9 cellular contexts compared by ENCODE assay signal in the genomic region with DNA sequence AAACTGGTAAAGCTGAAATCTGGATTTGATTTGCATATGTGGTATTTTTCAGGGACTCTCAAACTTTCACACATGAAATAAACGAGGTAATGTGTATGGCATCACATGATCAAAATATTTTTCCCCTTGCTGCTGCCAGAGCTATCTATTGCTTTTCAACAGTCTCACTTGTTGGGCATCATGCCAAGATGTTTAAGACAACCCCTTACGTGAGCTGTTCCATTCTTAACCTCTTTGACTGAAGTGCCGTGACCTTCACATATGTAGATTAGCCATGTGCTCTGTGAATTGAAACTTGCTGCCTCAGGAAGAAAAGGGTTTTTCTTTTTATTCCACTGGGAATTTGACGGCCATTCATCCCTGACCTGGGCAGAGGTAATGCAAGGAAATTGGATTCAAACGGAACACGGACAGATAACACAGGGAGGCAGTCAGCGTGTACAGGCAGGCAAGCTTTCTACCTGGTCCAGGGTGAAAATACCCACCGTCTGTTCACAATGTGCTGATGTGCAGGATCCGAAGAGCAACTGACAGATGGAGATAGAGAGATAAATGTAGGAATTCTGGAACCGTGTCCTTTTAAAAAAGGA. TPM values are rescaled to one million over a fixed set of nuclear protein-coding genes. Genes with fewer than 3 reads are reported as not detected.
A peak's percentile ranks its signal among the peaks of the same experiment; 100 is the strongest.
DNase-seq lines count a peak whose midpoint lies in the region; ATAC-seq and TF ChIP-seq lines count a peak whose summit lies in the region.
"Had no signal": no experiment of that assay in that cellular context is flagged by ENCODE, and none has a peak within 500 bp of the region (broad histone marks: within the 10 kb centered on the region; RNA-seq: fewer than 3 reads in every experiment).

No MANE protein-coding gene starts in this region.

- H3K4me1 ChIP-seq in OCI-LY1 (ENCODE audit: insufficient read depth, low read length, severe bottlenecking) (peaks cover 100% of the 10 kb centered on the region), skeletal muscle satellite cell (ENCODE audit: control insufficient read depth, insufficient read depth, low read length) (peaks cover 19% of the 10 kb centered on the region)

- TF ChIP-seq CTCF in OCI-LY1 (IDR thresholded peaks at IDR 0.05; ENCODE audit: low read length) = no peak

- no peaks in the 10 kb centered on the region for H3K9me2 ChIP-seq in OCI-LY1 (ENCODE audit: low read depth, low read length)

- H3K27me3 ChIP-seq in OCI-LY1 (ENCODE audit: insufficient read depth, low read length) = no peaks in the 10 kb centered on the region
- H3K27me3 ChIP-seq in skeletal muscle satellite cell (ENCODE audit: control insufficient read depth, insufficient read depth, low read length) = no peaks in the 10 kb centered on the region

- H4K20me1 ChIP-seq in OCI-LY1 (ENCODE audit: insufficient read depth, low read length) = 0 out of 2 replicates have a peak, but pooled peaks cover 3% of the 10 kb centered on the region

- H3K27ac ChIP-seq in OCI-LY1 (ENCODE audit: low read depth, low read length, poor library complexity, severe bottlenecking) = peak overlapping the region; percentile 66
- H3K27ac ChIP-seq: HL-60 had no signal

- H3K9ac ChIP-seq in OCI-LY1 (ENCODE audit: low read length) = peak overlapping the region; percentile 29; the same call in 1 of the 2 replicates
- no peak overlapping the region for H3K9ac ChIP-seq in skeletal muscle satellite cell (ENCODE audit: low read depth, low read length)

- DNase-seq in D341Med (ENCODE audit: low spot score) (peak; percentile 46), T1000 (lab: John Stamatoyannopoulos, UW) (no peak)

- H3K4me2 ChIP-seq in OCI-LY1 (ENCODE audit: low read length) (peak overlapping the region; percentile 56), skeletal muscle satellite cell (ENCODE audit: low read length) (peak overlapping the region; percentile 59)

- H3K36me3 ChIP-seq in OCI-LY1 (ENCODE audit: insufficient read depth, low read length) = peaks cover 4% of the 10 kb centered on the region; the same call in 1 of the 2 replicates
- H3K36me3 ChIP-seq in skeletal muscle satellite cell (ENCODE audit: insufficient read depth, low read length) = no peaks in the 10 kb centered on the region

- peaks cover 99% of the 10 kb centered on the region for H3K79me2 ChIP-seq in OCI-LY1 (ENCODE audit: insufficient read depth, low read length)

- no peaks in the 10 kb centered on the region for H3F3A ChIP-seq in OCI-LY1 (ENCODE audit: insufficient read depth, low read length)

- H2AFZ ChIP-seq in OCI-LY1 (ENCODE audit: low read length) = no peak overlapping the region

- H3K9me3 ChIP-seq in OCI-LY1 (ENCODE audit: low read length) (no peaks in the 10 kb centered on the region), skeletal muscle satellite cell (replicated peaks; ENCODE audit: low read length) (no peaks in the 10 kb centered on the region)

- ATAC-seq in GM19351 (IDR thresholded peaks at IDR 0.05; ENCODE audit: unreplicated experiment) = peak; percentile 64
- peak; percentile 78 for ATAC-seq in HG03442 (IDR thresholded peaks at IDR 0.05; ENCODE audit: unreplicated experiment)
- ATAC-seq in esophagus mucosa = peak; percentile 65
- ATAC-seq in HG03457 (IDR thresholded peaks at IDR 0.05; ENCODE audit: unreplicated experiment) = no peak

- peak overlapping the region; percentile 42 for H3K4me3 ChIP-seq in OCI-LY1 (ENCODE audit: low read depth, low read length, poor library complexity, severe bottlenecking)
- H3K4me3 ChIP-seq in skeletal muscle satellite cell (ENCODE audit: low read length) = no peak overlapping the region

RNA-seq across cellular contexts. Expression of gene ARID1B, which starts 14.2 kb away (rescaled TPM):
- total RNA-seq in esophagus mucosa = 45.7 TPM
- 23.2 and 28.6 TPM in 2 replicates for total RNA-seq in skeletal muscle satellite cell (2012; rRNA removed)
